In genomic region chr7:94183289-94183749, GRCh38 we compare ENCODE assay signal across 9 cellular contexts.
DNase-seq lines count a peak whose midpoint lies in the region; ATAC-seq and TF ChIP-seq lines count a peak whose summit lies in the region.
"Had no signal": no experiment of that assay in that cellular context is flagged by ENCODE, and none has a peak within 500 bp of the region (broad histone marks: within the 10 kb centered on the region; RNA-seq: fewer than 3 reads in every experiment).

No MANE protein-coding gene starts in this region.

- H3K9me3 Mint-ChIP-seq in activated CD4-positive, alpha-beta T cell treated with anti-CD3 and anti-CD28 coated beads, Interleukin-2, amount 10 ng/mL, durations not matched to agents 24 days and 14 days: no peaks in the 10 kb centered on the region
- H3K9me3 Mint-ChIP-seq in T-helper 2 cell treated with Interferon-gamma antibody and Interleukin-4, amounts not matched to agents 5 μg/mL and 100 μg/mL, for 36 hours: no peaks in the 10 kb centered on the region

- TF ChIP-seq CTCF in gastrocnemius medialis (IDR thresholded peaks at IDR 0.05 in 4 of 5, conservative IDR thresholded peaks at IDR 0.05 in 1 of 5): no peak

- no peaks in the 10 kb centered on the region for H3K36me3 ChIP-seq in gastrocnemius medialis

- peaks cover 0 to 5% of the 10 kb centered on the region in 2 donors for H3K4me1 ChIP-seq in gastrocnemius medialis

- no peaks in the 10 kb centered on the region for H3K36me3 Mint-ChIP-seq in activated CD4-positive, alpha-beta T cell treated with anti-CD3 and anti-CD28 coated beads, Interleukin-2, amount 10 ng/mL, durations not matched to agents 24 days and 14 days (ENCODE audit: low read depth)
- no peaks in the 10 kb centered on the region for H3K36me3 Mint-ChIP-seq in T-helper 2 cell treated with Interferon-gamma antibody and Interleukin-4, amounts not matched to agents 5 μg/mL and 100 μg/mL, for 36 hours (ENCODE audit: low read depth)

- ATAC-seq in GM18861 (IDR thresholded peaks at IDR 0.05; ENCODE audit: unreplicated experiment) (peak; percentile 38), SK-N-SH treated with all-trans-retinoic acid at 6 μM for 48 hours (peak; percentile 99), gastrocnemius medialis (peak; percentile 83 to 87)

- no peak overlapping the region for H3K4me3 ChIP-seq in gastrocnemius medialis

- no peaks in the 10 kb centered on the region for H3K27me3 ChIP-seq in gastrocnemius medialis

- no peak overlapping the region for H3K27ac Mint-ChIP-seq in activated CD4-positive, alpha-beta T cell treated with anti-CD3 and anti-CD28 coated beads, Interleukin-2, amount 10 ng/mL, durations not matched to agents 24 days and 14 days
- no peak overlapping the region for H3K27ac Mint-ChIP-seq in T-helper 2 cell treated with Interferon-gamma antibody and Interleukin-4, amounts not matched to agents 5 μg/mL and 100 μg/mL, for 36 hours

- in situ Hi-C loops in gastrocnemius medialis (cut with MboI; ENCODE audit: low sequenced_read_pairs in 4 of 4): no loop called here

- H3K9me3 ChIP-seq in gastrocnemius medialis: no peaks in the 10 kb centered on the region

- peaks cover 4% of the 10 kb centered on the region for H3K27me3 Mint-ChIP-seq in activated CD4-positive, alpha-beta T cell treated with anti-CD3 and anti-CD28 coated beads, Interleukin-2, amount 10 ng/mL, durations not matched to agents 24 days and 14 days
- peaks cover 3% of the 10 kb centered on the region for H3K27me3 Mint-ChIP-seq in T-helper 2 cell treated with Interferon-gamma antibody and Interleukin-4, amounts not matched to agents 5 μg/mL and 100 μg/mL, for 36 hours (ENCODE audit: low read depth)

- no peak for TF ChIP-seq POLR2A in gastrocnemius medialis (IDR thresholded peaks at IDR 0.05)

- no peaks in the 10 kb centered on the region for H3K4me1 Mint-ChIP-seq in activated CD4-positive, alpha-beta T cell treated with anti-CD3 and anti-CD28 coated beads, Interleukin-2, amount 10 ng/mL, durations not matched to agents 24 days and 14 days
- H3K4me1 Mint-ChIP-seq in T-helper 2 cell treated with Interferon-gamma antibody and Interleukin-4, amounts not matched to agents 5 μg/mL and 100 μg/mL, for 36 hours (ENCODE audit: low read depth): no peaks in the 10 kb centered on the region

- peak overlapping the region; percentile 53 to 65 (median 62) for H3K27ac ChIP-seq in gastrocnemius medialis

- DNase-seq in glomerular visceral epithelial cell (ENCODE audit: extremely low spot score): peak; percentile 92
- no peak for DNase-seq in gastrocnemius medialis
- DNase-seq in stimulated activated CD4-positive, alpha-beta T cell treated with anti-CD3 and anti-CD28 coated beads, Interleukin-12 subunit alpha, Interleukin-12 subunit beta, amount 100 ng/mL, for 4 hours: no peak
- no peak for DNase-seq in NCI-H1694 treated with DMSO at 0.1 percent for 48 hours (lab: John Stamatoyannopoulos, UW)
- no peak for DNase-seq in activated CD4-positive, alpha-beta T cell treated with anti-CD3 and anti-CD28 coated beads, Interleukin-2, amount 10 ng/mL, durations not matched to agents 24 days and 14 days
- DNase-seq in T-helper 2 cell treated with Interferon-gamma antibody and Interleukin-4, amounts not matched to agents 5 μg/mL and 100 μg/mL, for 36 hours (ENCODE audit: low spot score): no peak
- DNase-seq: glutamatergic neuron had no signal

- H3K4me3 Mint-ChIP-seq in activated CD4-positive, alpha-beta T cell treated with anti-CD3 and anti-CD28 coated beads, Interleukin-2, amount 10 ng/mL, durations not matched to agents 24 days and 14 days: no peak overlapping the region
- H3K4me3 Mint-ChIP-seq in T-helper 2 cell treated with Interferon-gamma antibody and Interleukin-4, amounts not matched to agents 5 μg/mL and 100 μg/mL, for 36 hours: no peak overlapping the region

- intact Hi-C loops in gastrocnemius medialis (cut with DNase I; ENCODE audit: low total_unique reads): no loop called here
- intact Hi-C loops in activated CD4-positive, alpha-beta T cell treated with anti-CD3 and anti-CD28 coated beads, Interleukin-2, amount 10 ng/mL, durations not matched to agents 24 days and 14 days (cut with micrococcal nuclease): no loop called here

TF ChIP-seq in SK-N-SH treated with all-trans-retinoic acid at 6 μM for 48 hours, 23 proteins besides CTCF, POLR2A, EP300 and RAD21 (continues in another document):
- TF ChIP-seq ZNF8 (CRISPR knock-in tag; IDR thresholded peaks at IDR 0.05): no peak
- no peak for TF ChIP-seq CSRNP3 (CRISPR knock-in tag; IDR thresholded peaks at IDR 0.05)
- peak; percentile 13; the same call in 1 of the 2 replicates for TF ChIP-seq ZC3H10 (CRISPR knock-in tag; IDR thresholded peaks at IDR 0.05)
- TF ChIP-seq ISL1 (CRISPR knock-in tag; IDR thresholded peaks at IDR 0.05): peak; percentile 95
- TF ChIP-seq TSHZ2 (CRISPR knock-in tag; IDR thresholded peaks at IDR 0.05): no peak
- TF ChIP-seq BACH2 (CRISPR knock-in tag; IDR thresholded peaks at IDR 0.05; ENCODE audit: borderline replicate concordance): no peak
- TF ChIP-seq CREB5 (CRISPR knock-in tag; IDR thresholded peaks at IDR 0.05; ENCODE audit: low read depth): peak; percentile 44; the same call in 1 of the 2 replicates
- no peak for TF ChIP-seq ZNF70 (CRISPR knock-in tag; IDR thresholded peaks at IDR 0.05)
- no peak for TF ChIP-seq PATZ1 (CRISPR knock-in tag; IDR thresholded peaks at IDR 0.05; ENCODE audit: borderline replicate concordance)

Comparison
In these comparisons a context has a peak if more than half of its experiments do, and no peak if none do; other contexts are left out.
1. ATAC-seq: peak in every context shown above with its lines; median percentile 99 in SK-N-SH treated with all-trans-retinoic acid at 6 μM for 48 hours; 85 in gastrocnemius medialis; 38 in GM18861.